In genomic region chr16:11507991-11508390, GRCh38 we compare ENCODE assay signal across 20 cellular contexts.
DNase-seq lines count a peak whose midpoint lies in the region; ATAC-seq and TF ChIP-seq lines count a peak whose summit lies in the region.
"Had no signal": no experiment of that assay in that cellular context is flagged by ENCODE, and none has a peak within 500 bp of the region (broad histone marks: within the 10 kb centered on the region; RNA-seq: fewer than 3 reads in every experiment).

No MANE protein-coding gene starts in this region.

- H4K20me1 ChIP-seq in Karpas-422 (ENCODE audit: insufficient read depth, low read depth, low read length) = no peaks in the 10 kb centered on the region
- no peaks in the 10 kb centered on the region for H4K20me1 ChIP-seq in osteoblast (ENCODE audit: insufficient read depth, low read length)

- H3K4me3 ChIP-seq in Karpas-422 (ENCODE audit: low read length) (no peak overlapping the region), osteoblast (ENCODE audit: insufficient read depth, low read length) (no peak overlapping the region)

- H3K4me1 ChIP-seq in Karpas-422 (ENCODE audit: low read length) (peaks cover 42% of the 10 kb centered on the region), osteoblast (ENCODE audit: insufficient read depth, low read length) (no peaks in the 10 kb centered on the region)

- DNase-seq in EL (peak; percentile 25), Karpas-422 (no peak), osteoblast (ENCODE audit: insufficient read length, low spot score, missing footprints) (peak; percentile 91), NCI-H2107 treated with DMSO at 0.1 percent for 48 hours (lab: John Stamatoyannopoulos, UW; ENCODE audit: unreplicated experiment) (no peak), ureter (ENCODE audit: low spot score) (no peak), middle frontal gyrus (ENCODE audit: extremely low spot score, low spot score) (no peak)
- DNase-seq: ACHN, DND-41, GDM1, HCEC 1CT, NCI-H1105, NCI-H1694, NCI-H510A, NCI-H774, PC-3, SIG-M5, SW 1271 had no signal

- H3K9me3 ChIP-seq in Karpas-422 (ENCODE audit: low read length) (no peaks in the 10 kb centered on the region), osteoblast (ENCODE audit: low read depth, low read length) (no peaks in the 10 kb centered on the region)

- no peaks in the 10 kb centered on the region for H3K27me3 ChIP-seq in Karpas-422 (ENCODE audit: low read length)
- H3K27me3 ChIP-seq in osteoblast (ENCODE audit: insufficient read depth, low read length) = no peaks in the 10 kb centered on the region

- no peak overlapping the region for H3K27ac ChIP-seq in Karpas-422 (ENCODE audit: low read length)
- H3K27ac ChIP-seq in osteoblast (ENCODE audit: low read depth, low read length) = no peak overlapping the region
- H3K27ac ChIP-seq: RWPE1 had no signal

- H3K79me2 ChIP-seq in Karpas-422 (ENCODE audit: low read length) (no peaks in the 10 kb centered on the region), osteoblast (ENCODE audit: insufficient read depth, low read length) (no peaks in the 10 kb centered on the region)

- no peak overlapping the region for H3K4me3 Mint-ChIP-seq in activated T-helper 17 cell treated with anti-CD3 and anti-CD28 coated beads, Interleukin-2, amount 50 U/mL, for 72 hours
- H3K4me3 Mint-ChIP-seq: CD14-positive monocyte had no signal

- no peak for TF ChIP-seq CTCF in osteoblast (IDR thresholded peaks at IDR 0.05; ENCODE audit: extremely low read depth, low read depth, low read length)

- H3K9me2 ChIP-seq in Karpas-422 (replicated peaks; ENCODE audit: insufficient read depth, low read length) = no peaks in the 10 kb centered on the region

- H3K36me3 Mint-ChIP-seq in activated T-helper 17 cell treated with anti-CD3 and anti-CD28 coated beads, Interleukin-2, amount 50 U/mL, for 72 hours (ENCODE audit: low read depth) = no peaks in the 10 kb centered on the region
- H3K36me3 Mint-ChIP-seq: CD14-positive monocyte had no signal

- peak overlapping the region; percentile 1; the same call in 1 of the 2 replicates for H3K9ac ChIP-seq in Karpas-422 (ENCODE audit: low read length)

- H3K36me3 ChIP-seq in Karpas-422 (ENCODE audit: insufficient read depth, low read length) (no peaks in the 10 kb centered on the region), osteoblast (ENCODE audit: insufficient read depth, low read length) (no peaks in the 10 kb centered on the region)

- H3K4me1 Mint-ChIP-seq in activated T-helper 17 cell treated with anti-CD3 and anti-CD28 coated beads, Interleukin-2, amount 50 U/mL, for 72 hours = no peaks in the 10 kb centered on the region

- peak; percentile 19 for ATAC-seq in activated T-helper 17 cell treated with anti-CD3 and anti-CD28 coated beads, Interleukin-2, amount 50 U/mL, for 72 hours (replicated peaks)
- ATAC-seq: PC-3 had no signal

- H3K4me2 ChIP-seq in Karpas-422 (ENCODE audit: low read depth, low read length, poor library complexity, severe bottlenecking) (no peak overlapping the region), osteoblast (ENCODE audit: insufficient read depth, low read length) (no peak overlapping the region)

- no peak overlapping the region for H3K27ac Mint-ChIP-seq in activated T-helper 17 cell treated with anti-CD3 and anti-CD28 coated beads, Interleukin-2, amount 50 U/mL, for 72 hours

- no peaks in the 10 kb centered on the region for H3K9me3 Mint-ChIP-seq in activated T-helper 17 cell treated with anti-CD3 and anti-CD28 coated beads, Interleukin-2, amount 50 U/mL, for 72 hours

- H3K27me3 Mint-ChIP-seq in activated T-helper 17 cell treated with anti-CD3 and anti-CD28 coated beads, Interleukin-2, amount 50 U/mL, for 72 hours = no peaks in the 10 kb centered on the region

- H2AFZ ChIP-seq in Karpas-422 (ENCODE audit: low read length) (no peak overlapping the region; the same call in 1 of the 2 replicates), osteoblast (ENCODE audit: low read length) (peak overlapping the region; percentile 3)

Comparison
In these comparisons a context has a peak if more than half of its experiments do, and no peak if none do; other contexts are left out.
1. DNase-seq: peak in EL (single experiment) and osteoblast (single experiment); none in Karpas-422 (single experiment), NCI-H2107 treated with DMSO at 0.1 percent for 48 hours (single experiment), ureter (single experiment) and middle frontal gyrus (single experiment).